10 cellular contexts compared by ENCODE assay signal in genomic region chr10:77974396-77975074, GRCh38. TPM values are rescaled to one million over a fixed set of nuclear protein-coding genes. Genes with fewer than 3 reads are reported as not detected.
A peak's percentile ranks its signal among the peaks of the same experiment; 100 is the strongest.
DNase-seq lines count a peak whose midpoint lies in the region; ATAC-seq, FAIRE-seq and TF ChIP-seq lines count a peak whose summit lies in the region.
"Had no signal": no experiment of that assay in that cellular context is flagged by ENCODE, and none has a peak within 500 bp of the region (broad histone marks: within the 10 kb centered on the region; RNA-seq: fewer than 3 reads in every experiment).

No MANE protein-coding gene starts in this region.

- H2AFZ ChIP-seq in astrocyte (ENCODE audit: low read depth, low read length): no peak overlapping the region

- H3K4me1 ChIP-seq in left ventricle myocardium inferior (peaks cover 17% of the 10 kb centered on the region), astrocyte (ENCODE audit: insufficient read depth, low read length) (peaks cover 12% of the 10 kb centered on the region), kidney (ENCODE audit: control insufficient read depth in 1 of 2, insufficient read depth in 1 of 2, low read depth in 1 of 2, low read length in 2 of 2) (no peaks in the 10 kb centered on the region)

- no peak for TF ChIP-seq CTCF in left ventricle myocardium inferior (IDR thresholded peaks at IDR 0.05; ENCODE audit: borderline replicate concordance)
- peak; percentile 40 for TF ChIP-seq CTCF in astrocyte (IDR thresholded peaks at IDR 0.05; ENCODE audit: insufficient read depth, low read depth, low read length)
- TF ChIP-seq CTCF in kidney (IDR thresholded peaks at IDR 0.05; ENCODE audit: borderline replicate concordance, extremely low read depth, insufficient read depth): peak; percentile 14

- no peak for FAIRE-seq in astrocyte (lab: Jason Lieb, UNC)
- FAIRE-seq in kidney (lab: Jason Lieb, UNC): no peak
- FAIRE-seq: colon had no signal

- no peak overlapping the region for H3K4me3 ChIP-seq in left ventricle myocardium inferior
- H3K4me3 ChIP-seq in astrocyte (ENCODE audit: insufficient read depth, low read depth, low read length): no peak overlapping the region
- H3K4me3 ChIP-seq in kidney (ENCODE audit: low read length in 2 of 2): no peak overlapping the region

- H3K4me1 Mint-ChIP-seq in astrocyte (ENCODE audit: low read depth, unreplicated experiment): peaks cover 10% of the 10 kb centered on the region
- peaks cover 13% of the 10 kb centered on the region for H3K4me1 Mint-ChIP-seq in activated naive CD8-positive, alpha-beta T cell treated with anti-CD3 and anti-CD28 coated beads, Interleukin-2, amount 50 U/mL, for 24 hours

- no peaks in the 10 kb centered on the region for H3K9me3 Mint-ChIP-seq in astrocyte (ENCODE audit: unreplicated experiment)
- no peaks in the 10 kb centered on the region for H3K9me3 Mint-ChIP-seq in activated naive CD8-positive, alpha-beta T cell treated with anti-CD3 and anti-CD28 coated beads, Interleukin-2, amount 50 U/mL, for 24 hours

- no peaks in the 10 kb centered on the region for H3K79me2 ChIP-seq in astrocyte (ENCODE audit: insufficient read depth, low read length)

- H3K4me3 Mint-ChIP-seq in astrocyte (ENCODE audit: unreplicated experiment): no peak overlapping the region
- H3K4me3 Mint-ChIP-seq in activated naive CD8-positive, alpha-beta T cell treated with anti-CD3 and anti-CD28 coated beads, Interleukin-2, amount 50 U/mL, for 24 hours: no peak overlapping the region

- peaks cover 16% of the 10 kb centered on the region for H3K36me3 Mint-ChIP-seq in astrocyte (ENCODE audit: low read depth, unreplicated experiment)
- peaks cover 25% of the 10 kb centered on the region for H3K36me3 Mint-ChIP-seq in activated naive CD8-positive, alpha-beta T cell treated with anti-CD3 and anti-CD28 coated beads, Interleukin-2, amount 50 U/mL, for 24 hours (ENCODE audit: low read depth)

- H3K36me3 ChIP-seq in left ventricle myocardium inferior: peaks cover 40% of the 10 kb centered on the region
- peaks cover 30% of the 10 kb centered on the region for H3K36me3 ChIP-seq in astrocyte (ENCODE audit: insufficient read depth, low read length)
- H3K36me3 ChIP-seq in kidney (ENCODE audit: control insufficient read depth in 1 of 2, insufficient read depth in 2 of 2, low read length in 2 of 2): peaks cover 21 to 27% of the 10 kb centered on the region in 2 donors

- no peak for ATAC-seq in activated naive CD8-positive, alpha-beta T cell treated with anti-CD3 and anti-CD28 coated beads, Interleukin-2, amount 50 U/mL, for 24 hours

- no peaks in the 10 kb centered on the region for H3K9me3 ChIP-seq in left ventricle myocardium inferior (replicated peaks)
- no peaks in the 10 kb centered on the region for H3K9me3 ChIP-seq in astrocyte (ENCODE audit: insufficient read depth, low read depth, low read length)
- no peaks in the 10 kb centered on the region for H3K9me3 ChIP-seq in kidney (ENCODE audit: control insufficient read depth in 1 of 2, low read length in 2 of 2)

- H3K27me3 ChIP-seq in left ventricle myocardium inferior (ENCODE audit: low read depth) (no peaks in the 10 kb centered on the region), astrocyte (ENCODE audit: insufficient read depth, low read length) (no peaks in the 10 kb centered on the region)

- peak; percentile 9 for DNase-seq in cardiac septum (ENCODE audit: low spot score)
- no peak for DNase-seq in left ventricle myocardium inferior
- peak; percentile 18 for DNase-seq in astrocyte (ENCODE audit: low read depth)
- DNase-seq in kidney: no peak
- no peak for DNase-seq in stimulated activated CD8-positive, alpha-beta memory T cell treated with anti-CD3 and anti-CD28 coated beads, Interleukin-4, amount 100 ng/mL, for 48 hours
- no peak for DNase-seq in activated naive CD8-positive, alpha-beta T cell treated with anti-CD3 and anti-CD28 coated beads, Interleukin-2, amount 50 U/mL, for 24 hours
- no peak for DNase-seq in NCI-H2081 treated with DMSO at 0.1 percent for 48 hours (lab: John Stamatoyannopoulos, UW)
- DNase-seq in T-helper 9 cell: no peak
- DNase-seq: NCI-H1048 had no signal

- no peaks in the 10 kb centered on the region for H3K27me3 Mint-ChIP-seq in astrocyte (ENCODE audit: low read depth, unreplicated experiment)
- H3K27me3 Mint-ChIP-seq in activated naive CD8-positive, alpha-beta T cell treated with anti-CD3 and anti-CD28 coated beads, Interleukin-2, amount 50 U/mL, for 24 hours: no peaks in the 10 kb centered on the region

- H3K27ac Mint-ChIP-seq in astrocyte (ENCODE audit: unreplicated experiment): no peak overlapping the region
- H3K27ac Mint-ChIP-seq in activated naive CD8-positive, alpha-beta T cell treated with anti-CD3 and anti-CD28 coated beads, Interleukin-2, amount 50 U/mL, for 24 hours: no peak overlapping the region

- intact Hi-C loops in cardiac septum (cut with DNase I) (loop anchor here (5.0 kb wide), 2 partner anchors 47 to 127 kb away; partner anchors contain the start of gene DLG5), left ventricle myocardium inferior (cut with micrococcal nuclease) (no loop called here), kidney (cut with DNase I) (no loop called here)

- H4K20me1 ChIP-seq in astrocyte (ENCODE audit: insufficient read depth, low read length): peaks cover 8% of the 10 kb centered on the region

- H3K27ac ChIP-seq in left ventricle myocardium inferior (replicated peaks): no peak overlapping the region
- no peak overlapping the region for H3K27ac ChIP-seq in astrocyte (ENCODE audit: low read depth, low read length)
- H3K27ac ChIP-seq in kidney (ENCODE audit: low read depth in 2 of 2, low read length in 2 of 2): no peak overlapping the region

- H3K9ac ChIP-seq in astrocyte (ENCODE audit: low read length): no peak overlapping the region
- no peak overlapping the region for H3K9ac ChIP-seq in kidney (ENCODE audit: low read length in 2 of 2)

- H3K4me2 ChIP-seq in astrocyte (ENCODE audit: low read length): no peak overlapping the region

RNA-seq across cellular contexts. Expression of gene DLG5, which starts 48.0 kb away (rescaled TPM):
- 19.5 TPM for total RNA-seq in cardiac septum
- total RNA-seq in left ventricle myocardium inferior: 8.9 TPM
- 55.2 and 58.4 TPM in 2 replicates for total RNA-seq in astrocyte
- total RNA-seq in kidney: 30.0 TPM
- 5.4 TPM for polyA plus RNA-seq in kidney (ENCODE audit: insufficient read depth, low read depth, low replicate concordance)

RNA-seq across cellular contexts. Expression of gene POLR3A, which starts 54.8 kb away (rescaled TPM):
- total RNA-seq in cardiac septum: 9.9 TPM
- 8.2 TPM for total RNA-seq in left ventricle myocardium inferior
- total RNA-seq in astrocyte: 28.8 and 31.4 TPM in 2 replicates
- 13.3 TPM for total RNA-seq in kidney
- 4.9 TPM for polyA plus RNA-seq in kidney (ENCODE audit: insufficient read depth, low read depth, low replicate concordance)

RNA-seq across cellular contexts. Expression of gene RPS24, which starts 59.1 kb away (rescaled TPM):
- total RNA-seq in cardiac septum (694 TPM), left ventricle myocardium inferior (829 TPM), astrocyte (1,230 and 1,331 TPM in 2 replicates), kidney (1,088 TPM)
- 3,199 TPM for polyA plus RNA-seq in kidney (ENCODE audit: insufficient read depth, low read depth, low replicate concordance)

Comparison
In these comparisons a context has a peak if more than half of its experiments do, and no peak if none do; other contexts are left out.
1. DNase-seq: peak in cardiac septum (single experiment) and astrocyte (single experiment); none in left ventricle myocardium inferior (single experiment), kidney (single experiment), stimulated activated CD8-positive, alpha-beta memory T cell treated with anti-CD3 and anti-CD28 coated beads, Interleukin-4, amount 100 ng/mL, for 48 hours (single experiment), activated naive CD8-positive, alpha-beta T cell treated with anti-CD3 and anti-CD28 coated beads, Interleukin-2, amount 50 U/mL, for 24 hours (single experiment), NCI-H2081 treated with DMSO at 0.1 percent for 48 hours (single experiment) and T-helper 9 cell (single experiment).